In the genomic region with DNA sequence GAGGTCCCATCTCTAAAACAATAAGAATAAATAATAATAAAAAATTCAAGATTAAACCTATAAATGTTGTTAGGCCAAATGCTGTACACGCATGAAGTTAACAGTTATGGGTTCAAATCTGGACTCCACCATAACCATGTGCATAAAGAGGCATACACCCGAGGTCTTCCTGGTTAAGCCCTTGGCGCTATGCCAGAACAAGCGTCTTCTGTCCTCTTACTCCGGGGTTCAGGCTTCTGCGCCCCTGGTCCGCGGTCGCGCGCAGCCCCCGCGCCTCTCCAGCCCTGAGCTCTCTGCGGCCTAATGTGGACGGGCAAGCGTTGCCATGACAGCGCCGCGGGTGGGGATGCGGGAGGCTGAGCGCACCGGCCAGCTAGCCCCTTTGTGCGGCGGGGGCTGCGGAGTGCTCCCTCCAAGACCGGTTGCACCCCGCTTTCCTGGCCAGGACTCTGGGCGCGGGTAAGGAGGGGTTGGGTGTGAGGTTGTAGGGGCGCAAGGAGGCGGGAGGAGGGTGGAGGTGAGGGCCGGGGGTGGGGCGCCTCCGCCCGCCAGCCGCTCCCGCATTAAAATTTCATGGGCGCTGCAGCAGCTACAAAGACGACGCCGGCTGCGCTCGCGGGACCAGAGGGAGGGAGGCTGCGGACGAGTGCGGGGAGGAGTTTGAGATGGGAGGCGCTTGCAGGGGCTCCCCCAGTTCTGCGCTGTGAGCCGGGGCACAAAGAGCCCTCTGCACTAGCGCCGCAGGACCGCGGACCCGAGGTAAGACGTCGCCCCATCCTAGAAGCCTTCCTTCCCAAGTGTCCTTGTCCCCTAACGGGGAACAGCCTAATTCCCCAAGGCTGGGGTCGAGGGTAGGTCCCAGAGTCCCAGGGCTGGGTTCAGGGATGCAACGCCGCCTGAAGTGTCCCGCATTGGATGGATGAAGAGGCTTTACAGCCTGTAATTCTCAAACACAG, we compare ENCODE assay signal across 8 cellular contexts. TPM values are rescaled to one million over a fixed set of nuclear protein-coding genes. Genes with fewer than 3 reads are reported as not detected.
A peak's percentile ranks its signal among the peaks of the same experiment; 100 is the strongest.
DNase-seq lines count a peak whose midpoint lies in the region; ATAC-seq and TF ChIP-seq lines count a peak whose summit lies in the region.

A gene (plus strand): TSS at position 693 of the 956 bp plus-strand sequence.

- H3K9ac ChIP-seq in adipocyte (ENCODE audit: low read length), result no peak within 1 kb of the TSS

- ATAC-seq in GM19455 (IDR thresholded peaks at IDR 0.05; ENCODE audit: unreplicated experiment) (peak; percentile 64), RWPE2 (ENCODE audit: low read depth) (peak; percentile 21; the same call in 1 of the 3 replicates)

- no peak for TF ChIP-seq CTCF in RWPE2 (IDR thresholded peaks at IDR 0.05; ENCODE audit: poor library complexity, severe bottlenecking)

- peaks cover 39% of the 10 kb centered on the region for H3K27me3 ChIP-seq in ACC112 (ENCODE audit: insufficient read depth, low read length)
- peaks cover 21% of the 10 kb centered on the region for H3K27me3 ChIP-seq in RWPE2 (ENCODE audit: insufficient read depth, poor library complexity, severe bottlenecking)
- peaks cover 50% of the 10 kb centered on the region for H3K27me3 ChIP-seq in adipocyte (replicated peaks; ENCODE audit: control insufficient read depth, insufficient read depth, low read length)

- H3K4me1 ChIP-seq in ACC112 (ENCODE audit: control insufficient read depth, insufficient read depth, low read length, unreplicated experiment) (peaks cover 5% of the 10 kb centered on the region), RWPE2 (ENCODE audit: insufficient read depth, poor library complexity, severe bottlenecking) (peaks cover 11% of the 10 kb centered on the region), adipocyte (ENCODE audit: control insufficient read depth, insufficient read depth, low read length) (peaks cover 3% of the 10 kb centered on the region)

- H3K36me3 ChIP-seq in ACC112 (ENCODE audit: insufficient read depth, low read length) (no peaks in the 10 kb centered on the region), RWPE2 (ENCODE audit: low read depth) (no peaks in the 10 kb centered on the region), adipocyte (ENCODE audit: control insufficient read depth, insufficient read depth, low read length, severe bottlenecking) (no peaks in the 10 kb centered on the region)

- no peaks in the 10 kb centered on the region for H3K9me3 ChIP-seq in RWPE2 (ENCODE audit: severe bottlenecking)
- no peaks in the 10 kb centered on the region for H3K9me3 ChIP-seq in adipocyte (ENCODE audit: control insufficient read depth, low read length)

- no peak within 1 kb of the TSS for H3K27ac ChIP-seq in ACC112 (ENCODE audit: low read depth, low read length)
- no peak within 1 kb of the TSS for H3K27ac ChIP-seq in RWPE2 (ENCODE audit: poor library complexity, severe bottlenecking)

- no peaks in the 10 kb centered on the region for H3K79me2 ChIP-seq in ACC112 (ENCODE audit: control insufficient read depth, insufficient read depth, low read length, unreplicated experiment)

- no peak for DNase-seq in RWPE2 (ENCODE audit: low spot score)
- peak; percentile 52 for DNase-seq in adipocyte (ENCODE audit: low read depth)
- DNase-seq in stimulated activated CD4-positive, alpha-beta T cell treated with anti-CD3 and anti-CD28 coated beads, Interleukin-15, amount 100 ng/mL, for 48 hours (ENCODE audit: low read depth in 2 of 2), result peak; percentile 53 to 55
- DNase-seq in mucosa of gallbladder (ENCODE audit: low spot score), result no peak
- no peak for DNase-seq in NCI-H187 treated with DMSO at 0.1 percent for 48 hours (lab: John Stamatoyannopoulos, UW)

- H2AFZ ChIP-seq in ACC112 (ENCODE audit: low read length, unreplicated experiment), result no peak within 1 kb of the TSS

- H3K4me3 ChIP-seq in ACC112 (ENCODE audit: low read depth, low read length) (peak within 1 kb of the TSS; percentile 66), RWPE2 (ENCODE audit: severe bottlenecking) (peak within 1 kb of the TSS; percentile 16), adipocyte (ENCODE audit: low read length) (no peak within 1 kb of the TSS), iPS-11a (ENCODE audit: low read depth, low read length) (peak within 1 kb of the TSS; percentile 78)

RNA-seq across cellular contexts. Expression of the gene that starts here (rescaled TPM):
- 2.7 TPM for total RNA-seq in mucosa of gallbladder

Comparison
In these comparisons a context has a peak if more than half of its experiments do, and no peak if none do; other contexts are left out.
1. DNase-seq: peak in adipocyte (single experiment) and stimulated activated CD4-positive, alpha-beta T cell treated with anti-CD3 and anti-CD28 coated beads, Interleukin-15, amount 100 ng/mL, for 48 hours (2 of 2); none in RWPE2 (single experiment), mucosa of gallbladder (single experiment) and NCI-H187 treated with DMSO at 0.1 percent for 48 hours (single experiment).